ENCODE assay signal across 22 cellular contexts in genomic region chr18:1090758-1091157, GRCh38.
A peak's percentile ranks its signal among the peaks of the same experiment; 100 is the strongest.
DNase-seq lines count a peak whose midpoint lies in the region; ATAC-seq and TF ChIP-seq lines count a peak whose summit lies in the region.
"Had no signal": no experiment of that assay in that cellular context is flagged by ENCODE, and none has a peak within 500 bp of the region (broad histone marks: within the 10 kb centered on the region; RNA-seq: fewer than 3 reads in every experiment).

No MANE protein-coding gene starts in this region.

- peak; percentile 87 for ATAC-seq in GM23338
- peak; percentile 67 for ATAC-seq in WTC11
- no peak for ATAC-seq in GM19452 (IDR thresholded peaks at IDR 0.05; ENCODE audit: unreplicated experiment)
- ATAC-seq in activated CD8-positive, alpha-beta T cell treated with anti-CD3 and anti-CD28 coated beads, Interleukin-2, amount 10 ng/mL, durations not matched to agents 7 days and 5 days, result no peak
- ATAC-seq: HCT116, T-cell had no signal

- POLR2A ChIA-PET in WTC11 (lab: Charles Lee), result interaction anchor here (0.5 kb wide), 1 partner anchor 68 kb away, joined by 3 read pairs; no protein-coding TSS in a partner anchor
- POLR2A ChIA-PET in activated CD8-positive, alpha-beta T cell treated with anti-CD3 and anti-CD28 coated beads, Interleukin-2, amount 10 ng/mL, durations not matched to agents 7 days and 5 days (lab: Charles Lee), result no interaction called here

- no peak overlapping the region for H2AFZ ChIP-seq in GM23338

- H3K27me3 ChIP-seq in GM23338 (ENCODE audit: insufficient read depth), result no peaks in the 10 kb centered on the region
- H3K27me3 ChIP-seq: MG63 had no signal

- H3K27me3 Mint-ChIP-seq in GM23338 (ENCODE audit: insufficient read depth, low read depth, poor library complexity) (no peaks in the 10 kb centered on the region), WTC11 (ENCODE audit: low read depth) (peaks cover 25% of the 10 kb centered on the region)
- H3K27me3 Mint-ChIP-seq in activated CD8-positive, alpha-beta T cell treated with anti-CD3 and anti-CD28 coated beads, Interleukin-2, amount 10 ng/mL, durations not matched to agents 7 days and 5 days (ENCODE audit: low read depth), result no peaks in the 10 kb centered on the region

- CTCF ChIA-PET in WTC11 (lab: Charles Lee), result interaction anchor here (0.7 to 2.5 kb wide), 3 partner anchors 13 to 339 kb away, joined by 3 to 10 read pairs (median 3); no protein-coding TSS in a partner anchor
- CTCF ChIA-PET in activated CD8-positive, alpha-beta T cell treated with anti-CD3 and anti-CD28 coated beads, Interleukin-2, amount 10 ng/mL, durations not matched to agents 7 days and 5 days (lab: Charles Lee), result no interaction called here

- no peaks in the 10 kb centered on the region for H3F3A ChIP-seq in GM23338 (replicated peaks; ENCODE audit: low read depth)

- no peak overlapping the region for H3K4me3 Mint-ChIP-seq in GM23338
- peak overlapping the region; percentile 29 for H3K4me3 Mint-ChIP-seq in WTC11
- H3K4me3 Mint-ChIP-seq in activated CD8-positive, alpha-beta T cell treated with anti-CD3 and anti-CD28 coated beads, Interleukin-2, amount 10 ng/mL, durations not matched to agents 7 days and 5 days, result no peak overlapping the region
- H3K4me3 Mint-ChIP-seq: T-cell had no signal

- no peaks in the 10 kb centered on the region for H3K9me2 ChIP-seq in GM23338 (ENCODE audit: insufficient read depth)

- 0 out of 2 replicates have a peak, but pooled peaks cover 3% of the 10 kb centered on the region for H3K79me2 ChIP-seq in GM23338 (replicated peaks; ENCODE audit: insufficient read depth)

- H3K27ac Mint-ChIP-seq in GM23338, result no peak overlapping the region
- H3K27ac Mint-ChIP-seq in WTC11, result no peak overlapping the region
- no peak overlapping the region for H3K27ac Mint-ChIP-seq in activated CD8-positive, alpha-beta T cell treated with anti-CD3 and anti-CD28 coated beads, Interleukin-2, amount 10 ng/mL, durations not matched to agents 7 days and 5 days
- H3K27ac Mint-ChIP-seq: T-cell had no signal

- H3K4me3 ChIP-seq in GM23338, result 0 out of 2 replicates have a peak overlapping the region, but pooled peaks have one; percentile 0
- H3K4me3 ChIP-seq: MG63 had no signal

- peaks cover 41% of the 10 kb centered on the region for H3K9me3 Mint-ChIP-seq in GM23338
- H3K9me3 Mint-ChIP-seq in WTC11, result peaks cover 32% of the 10 kb centered on the region
- no peaks in the 10 kb centered on the region for H3K9me3 Mint-ChIP-seq in activated CD8-positive, alpha-beta T cell treated with anti-CD3 and anti-CD28 coated beads, Interleukin-2, amount 10 ng/mL, durations not matched to agents 7 days and 5 days (ENCODE audit: insufficient read depth)

- H3K36me3 ChIP-seq in GM23338 (ENCODE audit: insufficient read depth), result no peaks in the 10 kb centered on the region
- H3K36me3 ChIP-seq: MG63 had no signal

- DNase-seq in GM23338 (ENCODE audit: low spot score) (peak; percentile 53), NCI-H146 (lab: John Stamatoyannopoulos, UW) (peak; percentile 84), WTC11 (ENCODE audit: low spot score) (no peak), iPS-NIHi11 (ENCODE audit: low spot score) (peak; percentile 18), dermis blood vessel endothelial cell (no peak)
- no peak for DNase-seq in activated CD8-positive, alpha-beta T cell treated with anti-CD3 and anti-CD28 coated beads, Interleukin-2, amount 10 ng/mL, durations not matched to agents 7 days and 5 days
- DNase-seq: DMS153, DND-41, GOT3, IMR-90, KG1, MG63, NCI-H1105 treated with DMSO at 0.1 percent for 48 hours, NCI-H1694, NCI-H2171 treated with DMSO at 0.1 percent for 48 hours, NCI-H345, NCI-H524, Right ventricle myocardium superior, RPMI8226, T-cell had no signal

- peak overlapping the region; percentile 13 for H3K4me2 ChIP-seq in GM23338

- TF ChIP-seq CTCF in GM23338 (conservative IDR thresholded peaks at IDR 0.05; ENCODE audit: low read depth in 2 of 2) (no peak), WTC11 (IDR thresholded peaks at IDR 0.05) (no peak)

- no peaks in the 10 kb centered on the region for H4K20me1 ChIP-seq in GM23338 (replicated peaks; ENCODE audit: insufficient read depth)

- peak overlapping the region; percentile 18; the same call in 1 of the 2 replicates for H3K27ac ChIP-seq in GM23338 (ENCODE audit: low read depth)

- peaks cover 32% of the 10 kb centered on the region for H3K4me1 ChIP-seq in GM23338 (ENCODE audit: insufficient read depth)

- peaks cover 36% of the 10 kb centered on the region; the same call in 2 of the 3 replicates for H3K36me3 Mint-ChIP-seq in GM23338 (ENCODE audit: low read depth)
- H3K36me3 Mint-ChIP-seq in WTC11, result peaks cover 32% of the 10 kb centered on the region
- no peaks in the 10 kb centered on the region for H3K36me3 Mint-ChIP-seq in activated CD8-positive, alpha-beta T cell treated with anti-CD3 and anti-CD28 coated beads, Interleukin-2, amount 10 ng/mL, durations not matched to agents 7 days and 5 days (ENCODE audit: low read depth)
- H3K36me3 Mint-ChIP-seq: T-cell had no signal

- peaks cover 27% of the 10 kb centered on the region for H3K4me1 Mint-ChIP-seq in GM23338
- peaks cover 42% of the 10 kb centered on the region for H3K4me1 Mint-ChIP-seq in WTC11
- no peaks in the 10 kb centered on the region for H3K4me1 Mint-ChIP-seq in activated CD8-positive, alpha-beta T cell treated with anti-CD3 and anti-CD28 coated beads, Interleukin-2, amount 10 ng/mL, durations not matched to agents 7 days and 5 days (ENCODE audit: low read depth)
- H3K4me1 Mint-ChIP-seq: T-cell had no signal

TF ChIP-seq in GM23338, 12 proteins besides CTCF, POLR2A, EP300 and RAD21 (continues in another document):
- TF ChIP-seq NANOG (IDR thresholded peaks at IDR 0.05; ENCODE audit: borderline replicate concordance), result peak; percentile 81
- TF ChIP-seq REST (IDR thresholded peaks at IDR 0.05; ENCODE audit: unreplicated experiment), result no peak
- TF ChIP-seq POLR2AphosphoS5 (IDR thresholded peaks at IDR 0.05; ENCODE audit: low read depth), result no peak
- no peak for TF ChIP-seq ZNF331 (CRISPR knock-in tag; IDR thresholded peaks at IDR 0.05; ENCODE audit: low read depth)
- TF ChIP-seq ZNF114 (CRISPR knock-in tag; IDR thresholded peaks at IDR 0.05), result no peak
- no peak for TF ChIP-seq JUNB (IDR thresholded peaks at IDR 0.05; ENCODE audit: unreplicated experiment)

TF ChIP-seq in WTC11, 78 proteins besides CTCF, POLR2A, EP300 and RAD21 (continues in another document):
- TF ChIP-seq ZNF425 (CRISPR knock-in tag; conservative IDR thresholded peaks at IDR 0.05) (no peak), PRDM15 (CRISPR knock-in tag; IDR thresholded peaks at IDR 0.05) (no peak), SOX15 (CRISPR knock-in tag; IDR thresholded peaks at IDR 0.05) (no peak), JUN (CRISPR knock-in tag; IDR thresholded peaks at IDR 0.05) (no peak), TEAD1 (CRISPR knock-in tag; IDR thresholded peaks at IDR 0.05) (peak; percentile 56; the same call in 1 of the 2 replicates), NFYB (CRISPR knock-in tag; conservative IDR thresholded peaks at IDR 0.05; ENCODE audit: low read depth) (no peak)

Comparison
In these comparisons a context has a peak if more than half of its experiments do, and no peak if none do; other contexts are left out.
1. ATAC-seq: peak in GM23338 (single experiment) and WTC11 (single experiment); none in GM19452 (single experiment) and activated CD8-positive, alpha-beta T cell treated with anti-CD3 and anti-CD28 coated beads, Interleukin-2, amount 10 ng/mL, durations not matched to agents 7 days and 5 days (single experiment).
2. DNase-seq: peak in GM23338 (single experiment), NCI-H146 (single experiment) and iPS-NIHi11 (single experiment); none in WTC11 (single experiment), dermis blood vessel endothelial cell (single experiment) and activated CD8-positive, alpha-beta T cell treated with anti-CD3 and anti-CD28 coated beads, Interleukin-2, amount 10 ng/mL, durations not matched to agents 7 days and 5 days (single experiment).